Comparison of ENCODE assay signal across 28 cellular contexts in genomic region chr11:134334796-134335571, GRCh38. TPM values are rescaled to one million over a fixed set of nuclear protein-coding genes. Genes with fewer than 3 reads are reported as not detected.
A peak's percentile ranks its signal among the peaks of the same experiment; 100 is the strongest.
DNase-seq lines count a peak whose midpoint lies in the region; TF ChIP-seq lines count a peak whose summit lies in the region.
"Had no signal": no experiment of that assay in that cellular context is flagged by ENCODE, and none has a peak within 500 bp of the region (broad histone marks: within the 10 kb centered on the region; RNA-seq: fewer than 3 reads in every experiment).

No MANE protein-coding gene starts in this region.

- no peaks in the 10 kb centered on the region for H3K27me3 ChIP-seq in tibial artery

- in situ Hi-C loops in G401 (cut with HindIII; ENCODE audit: low sequenced_read_pairs): no loop called here

- DNase-seq in activated naive CD4-positive, alpha-beta T cell treated with anti-CD3 and anti-CD28 coated beads, Interleukin-2, amount 10 ng/mL, durations not matched to agents 7 days and 5 days: peak; percentile 8
- no peak for DNase-seq in activated naive CD4-positive, alpha-beta T cell treated with anti-CD3 and anti-CD28 coated beads, Interleukin-2, amount 50 U/mL, for 16 hours
- DNase-seq in SW480 (ENCODE audit: low spot score) (peak; percentile 83), kidney tubule cell (ENCODE audit: low spot score) (peak; percentile 54), tibial artery (no peak), G401 (ENCODE audit: low spot score) (no peak)
- no peak for DNase-seq in activated T-helper 2 cell treated with anti-CD3 and anti-CD28 coated beads, Interferon-gamma antibody, Interleukin-2, Interleukin-4, amounts not matched to agents 10 μg/mL and 5 μg/mL and 100 μg/mL, durations not matched to agents 14 hours and 24 hours and 36 hours (ENCODE audit: low spot score)
- DNase-seq: CD8-positive, alpha-beta memory T cell; DMS 273 treated with DMSO at 0.1 percent for 48 hours; DMS79; EL; GF-D8; Karpas-422; NCI-H1092 treated with DMSO at 0.1 percent for 48 hours; NCI-H1436; NCI-H187; NCI-H2081 treated with DMSO at 0.1 percent for 48 hours; NCI-H2171; NCI-H524; NCI-H748 treated with DMSO at 0.1 percent for 48 hours; Right ventricle myocardium superior; RPMI8226 had no signal

- no peak overlapping the region for H3K27ac ChIP-seq in tibial artery
- H3K27ac ChIP-seq: 22Rv1, C4-2B, SJSA1 had no signal

- intact Hi-C loops in activated T-helper 2 cell treated with anti-CD3 and anti-CD28 coated beads, Interferon-gamma antibody, Interleukin-2, Interleukin-4, amounts not matched to agents 10 μg/mL and 5 μg/mL and 100 μg/mL, durations not matched to agents 14 hours and 24 hours and 36 hours (cut with micrococcal nuclease): loop anchor here (5.0 kb wide), 1 partner anchor 408 kb away; no protein-coding TSS in a partner anchor
- intact Hi-C loops in tibial artery (cut with DNase I; ENCODE audit: low total_unique reads): no loop called here

- TF ChIP-seq CTCF in tibial artery (IDR thresholded peaks at IDR 0.05): no peak

- peaks cover 16% of the 10 kb centered on the region for H3K4me1 Mint-ChIP-seq in activated naive CD4-positive, alpha-beta T cell treated with anti-CD3 and anti-CD28 coated beads, Interleukin-2, amount 10 ng/mL, durations not matched to agents 7 days and 5 days
- H3K4me1 Mint-ChIP-seq in activated T-helper 2 cell treated with anti-CD3 and anti-CD28 coated beads, Interferon-gamma antibody, Interleukin-2, Interleukin-4, amounts not matched to agents 10 μg/mL and 5 μg/mL and 100 μg/mL, durations not matched to agents 14 hours and 24 hours and 36 hours (ENCODE audit: low read depth): peaks cover 9% of the 10 kb centered on the region

- no peaks in the 10 kb centered on the region for H3K36me3 Mint-ChIP-seq in activated naive CD4-positive, alpha-beta T cell treated with anti-CD3 and anti-CD28 coated beads, Interleukin-2, amount 10 ng/mL, durations not matched to agents 7 days and 5 days
- H3K36me3 Mint-ChIP-seq in activated T-helper 2 cell treated with anti-CD3 and anti-CD28 coated beads, Interferon-gamma antibody, Interleukin-2, Interleukin-4, amounts not matched to agents 10 μg/mL and 5 μg/mL and 100 μg/mL, durations not matched to agents 14 hours and 24 hours and 36 hours (ENCODE audit: low read depth): no peaks in the 10 kb centered on the region
- H3K36me3 Mint-ChIP-seq: CD8-positive, alpha-beta memory T cell had no signal

- H3K27me3 Mint-ChIP-seq in activated naive CD4-positive, alpha-beta T cell treated with anti-CD3 and anti-CD28 coated beads, Interleukin-2, amount 10 ng/mL, durations not matched to agents 7 days and 5 days: peaks cover 42% of the 10 kb centered on the region
- H3K27me3 Mint-ChIP-seq in activated T-helper 2 cell treated with anti-CD3 and anti-CD28 coated beads, Interferon-gamma antibody, Interleukin-2, Interleukin-4, amounts not matched to agents 10 μg/mL and 5 μg/mL and 100 μg/mL, durations not matched to agents 14 hours and 24 hours and 36 hours (ENCODE audit: low read depth): peaks cover 44% of the 10 kb centered on the region

- no peaks in the 10 kb centered on the region for H3K9me3 ChIP-seq in tibial artery
- H3K9me3 ChIP-seq: SJSA1 had no signal

- H3K4me3 ChIP-seq in tibial artery: no peak overlapping the region
- H3K4me3 ChIP-seq: SJSA1 had no signal

- peaks cover 0 to 17% (median 12%) of the 10 kb centered on the region in 4 donors for H3K4me1 ChIP-seq in tibial artery
- H3K4me1 ChIP-seq: SJSA1 had no signal

- CTCF ChIA-PET in activated naive CD4-positive, alpha-beta T cell treated with anti-CD3 and anti-CD28 coated beads, Interleukin-2, amount 10 ng/mL, durations not matched to agents 7 days and 5 days (lab: Charles Lee): no interaction called here

- no peaks in the 10 kb centered on the region for H3K36me3 ChIP-seq in tibial artery
- H3K36me3 ChIP-seq: SJSA1 had no signal

- no peaks in the 10 kb centered on the region for H3K9me3 Mint-ChIP-seq in activated naive CD4-positive, alpha-beta T cell treated with anti-CD3 and anti-CD28 coated beads, Interleukin-2, amount 10 ng/mL, durations not matched to agents 7 days and 5 days
- no peaks in the 10 kb centered on the region for H3K9me3 Mint-ChIP-seq in activated T-helper 2 cell treated with anti-CD3 and anti-CD28 coated beads, Interferon-gamma antibody, Interleukin-2, Interleukin-4, amounts not matched to agents 10 μg/mL and 5 μg/mL and 100 μg/mL, durations not matched to agents 14 hours and 24 hours and 36 hours
- H3K9me3 Mint-ChIP-seq: CD8-positive, alpha-beta memory T cell had no signal

- H3K4me3 Mint-ChIP-seq in activated naive CD4-positive, alpha-beta T cell treated with anti-CD3 and anti-CD28 coated beads, Interleukin-2, amount 10 ng/mL, durations not matched to agents 7 days and 5 days: no peak overlapping the region
- no peak overlapping the region for H3K4me3 Mint-ChIP-seq in activated T-helper 2 cell treated with anti-CD3 and anti-CD28 coated beads, Interferon-gamma antibody, Interleukin-2, Interleukin-4, amounts not matched to agents 10 μg/mL and 5 μg/mL and 100 μg/mL, durations not matched to agents 14 hours and 24 hours and 36 hours (ENCODE audit: low read depth)
- H3K4me3 Mint-ChIP-seq: B cell had no signal

- no peak overlapping the region for H3K27ac Mint-ChIP-seq in activated naive CD4-positive, alpha-beta T cell treated with anti-CD3 and anti-CD28 coated beads, Interleukin-2, amount 10 ng/mL, durations not matched to agents 7 days and 5 days
- H3K27ac Mint-ChIP-seq in activated T-helper 2 cell treated with anti-CD3 and anti-CD28 coated beads, Interferon-gamma antibody, Interleukin-2, Interleukin-4, amounts not matched to agents 10 μg/mL and 5 μg/mL and 100 μg/mL, durations not matched to agents 14 hours and 24 hours and 36 hours: no peak overlapping the region
- H3K27ac Mint-ChIP-seq: B cell had no signal

RNA-seq across cellular contexts. Expression of gene GLB1L2, which starts 3.2 kb away (rescaled TPM):
- 3.1 and 4.3 TPM in 2 replicates for total RNA-seq in activated T-helper 2 cell treated with anti-CD3 and anti-CD28 coated beads, Interferon-gamma antibody, Interleukin-2, Interleukin-4, amounts not matched to agents 10 μg/mL and 5 μg/mL and 100 μg/mL, durations not matched to agents 14 hours and 24 hours and 36 hours
- 9.8 and 13.0 TPM in 2 replicates for total RNA-seq in G401 (2014; rRNA removed; shearing (Covaris generic))
- total RNA-seq: M059J, SJSA1 had no signal

RNA-seq across cellular contexts. Expression of gene GLB1L3, which starts 58.8 kb away (rescaled TPM):
- 14.5 and 15.4 TPM in 2 replicates for total RNA-seq in activated T-helper 2 cell treated with anti-CD3 and anti-CD28 coated beads, Interferon-gamma antibody, Interleukin-2, Interleukin-4, amounts not matched to agents 10 μg/mL and 5 μg/mL and 100 μg/mL, durations not matched to agents 14 hours and 24 hours and 36 hours
- total RNA-seq in G401 (2014; rRNA removed; shearing (Covaris generic)): not detected in 2 replicates
- total RNA-seq: B cell, HepG2, M059J, Right ventricle myocardium superior, SJSA1 had no signal

Comparison
In these comparisons a context has a peak if more than half of its experiments do, and no peak if none do; other contexts are left out.
1. DNase-seq: peak in activated naive CD4-positive, alpha-beta T cell treated with anti-CD3 and anti-CD28 coated beads, Interleukin-2, amount 10 ng/mL, durations not matched to agents 7 days and 5 days (single experiment), SW480 (single experiment) and kidney tubule cell (single experiment); none in activated naive CD4-positive, alpha-beta T cell treated with anti-CD3 and anti-CD28 coated beads, Interleukin-2, amount 50 U/mL, for 16 hours (single experiment), activated T-helper 2 cell treated with anti-CD3 and anti-CD28 coated beads, Interferon-gamma antibody, Interleukin-2, Interleukin-4, amounts not matched to agents 10 μg/mL and 5 μg/mL and 100 μg/mL, durations not matched to agents 14 hours and 24 hours and 36 hours (single experiment), tibial artery (0 of 2) and G401 (single experiment).
2. RNA of gene GLB1L3, which starts 58.8 kb away (total RNA-seq): 14.5 to 15.4 TPM in activated T-helper 2 cell treated with anti-CD3 and anti-CD28 coated beads, Interferon-gamma antibody, Interleukin-2, Interleukin-4, amounts not matched to agents 10 μg/mL and 5 μg/mL and 100 μg/mL, durations not matched to agents 14 hours and 24 hours and 36 hours; not detected in G401; every median in the first group is over 10 times any median in the second.